In genomic region chr22:38843201-38843715, GRCh38 we compare ENCODE assay signal across 8 cellular contexts. TPM values are rescaled to one million over a fixed set of nuclear protein-coding genes. Genes with fewer than 3 reads are reported as not detected.
DNase-seq lines count a peak whose midpoint lies in the region; ATAC-seq and TF ChIP-seq lines count a peak whose summit lies in the region.

No MANE protein-coding gene starts in this region.

- TF ChIP-seq POLR2A in spleen (IDR thresholded peaks at IDR 0.05) = no peak

- H3K27me3 ChIP-seq in CD4-positive, alpha-beta memory T cell (ENCODE audit: insufficient read depth, low read length) = peaks cover 9% of the 10 kb centered on the region
- H3K27me3 ChIP-seq in iPS-20b (ENCODE audit: insufficient read depth, low read length) = peaks cover 71% of the 10 kb centered on the region
- peaks cover 0 to 63% (median 23%) of the 10 kb centered on the region in 7 donors for H3K27me3 ChIP-seq in spleen (replicated peaks in 1 of 7)

- peak; percentile 88 for ATAC-seq in T-helper 17 cell
- no peak for ATAC-seq in GM21717 (IDR thresholded peaks at IDR 0.05; ENCODE audit: unreplicated experiment)

- H3K4me1 ChIP-seq in CD4-positive, alpha-beta memory T cell (ENCODE audit: insufficient read depth, low read length) = peaks cover 20% of the 10 kb centered on the region
- H3K4me1 ChIP-seq in iPS-20b (ENCODE audit: insufficient read depth, low read length) (no peaks in the 10 kb centered on the region), spleen (peaks cover 8 to 33% (median 17%) of the 10 kb centered on the region in 6 donors)

- H3K4me3 Mint-ChIP-seq in CD4-positive, alpha-beta memory T cell = peak overlapping the region in 1 of 8 donors; percentile 32
- H3K4me3 Mint-ChIP-seq in T-helper 17 cell (peak overlapping the region; percentile 52), MCF 10A (ENCODE audit: unreplicated experiment) (peak overlapping the region; percentile 62)

- no TSS peak for BruUV-seq in MCF 10A (replicated peaks; lab: Mats Ljungman, UMichigan)

- TF ChIP-seq CTCF in MCF 10A (IDR thresholded peaks at IDR 0.05; ENCODE audit: unreplicated experiment) (no peak), spleen (IDR thresholded peaks at IDR 0.05 in 8 of 11, conservative IDR thresholded peaks at IDR 0.05 in 3 of 11) (peak in 7 of 11 experiments; percentile 21 to 59 (median 44))

- H3K9ac ChIP-seq in iPS-20b (ENCODE audit: low read depth, low read length) = peak overlapping the region; percentile 37; the same call in 1 of the 2 replicates

- H3K4me1 Mint-ChIP-seq in CD4-positive, alpha-beta memory T cell = peaks cover 7 to 31% (median 17%) of the 10 kb centered on the region in 4 donors
- H3K4me1 Mint-ChIP-seq in T-helper 17 cell (peaks cover 20% of the 10 kb centered on the region), MCF 10A (ENCODE audit: insufficient read depth, unreplicated experiment) (peaks cover 14% of the 10 kb centered on the region)

- H3K27ac Mint-ChIP-seq in CD4-positive, alpha-beta memory T cell = peak overlapping the region in 1 of 7 donors; percentile 69
- peak overlapping the region; percentile 56 for H3K27ac Mint-ChIP-seq in T-helper 17 cell
- no peak overlapping the region for H3K27ac Mint-ChIP-seq in MCF 10A (ENCODE audit: low read depth, unreplicated experiment)

- CTCF ChIA-PET in CD4-positive, alpha-beta memory T cell (lab: Charles Lee; ENCODE audit: partially characterized antibody) = interaction anchor here (0.8 to 4.1 kb wide), 11 partner anchors 11 to 162 kb away, joined by 3 to 25 read pairs (median 4); partner anchors contain the start of gene TOMM22
- CTCF ChIA-PET in MCF 10A (lab: Yijun Ruan, JAX) = interaction anchor here (0.6 kb wide), 1 partner anchor 10 kb away, joined by 3 read pairs; no protein-coding TSS in a partner anchor

- no peaks in the 10 kb centered on the region for H3K36me3 ChIP-seq in CD4-positive, alpha-beta memory T cell (ENCODE audit: insufficient read depth, low read length)
- H3K36me3 ChIP-seq in iPS-20b (ENCODE audit: insufficient read depth, low read depth, low read length) (no peaks in the 10 kb centered on the region), spleen (no peaks in the 10 kb centered on the region)

- H3K9me3 Mint-ChIP-seq in CD4-positive, alpha-beta memory T cell = no peaks in the 10 kb centered on the region
- no peaks in the 10 kb centered on the region for H3K9me3 Mint-ChIP-seq in MCF 10A (ENCODE audit: unreplicated experiment)

- intact Hi-C loops in CD4-positive, alpha-beta memory T cell (cut with micrococcal nuclease) = loop anchor here (1.0 to 5.0 kb wide), 3 partner anchors 49 to 111 kb away; partner anchors contain the start of genes DNAL4 and SUN2
- intact Hi-C loops in MCF 10A (cut with micrococcal nuclease) (loop anchor here (5.0 kb wide), 2 partner anchors 41 to 76 kb away; no protein-coding TSS in a partner anchor), spleen (cut with DNase I; ENCODE audit: low total_unique reads) (no loop called here)

- 0 to 2% (median 1%) methylated on average over 13 to 81 of the region's 81 CpGs for WGBS in spleen, 5 donors

- H3K27ac ChIP-seq in CD4-positive, alpha-beta memory T cell (ENCODE audit: low read depth, low read length) = no peak overlapping the region
- H3K27ac ChIP-seq in iPS-20b (ENCODE audit: low read length) = no peak overlapping the region
- H3K27ac ChIP-seq in spleen = peak overlapping the region in 5 of 8 donors; percentile 38 to 71 (median 61)

- H3K27me3 Mint-ChIP-seq in CD4-positive, alpha-beta memory T cell = peaks cover 0 to 12% of the 10 kb centered on the region in 2 donors
- H3K27me3 Mint-ChIP-seq in T-helper 17 cell = peaks cover 26% of the 10 kb centered on the region
- H3K27me3 Mint-ChIP-seq in MCF 10A (ENCODE audit: insufficient read depth, unreplicated experiment) = peaks cover 51% of the 10 kb centered on the region

- DNase-seq in CD4-positive, alpha-beta memory T cell = peak; percentile 56 to 66 (median 61)
- peak; percentile 33 for DNase-seq in HS-5 (ENCODE audit: low read depth)
- DNase-seq in T-helper 17 cell = peak in 2 of 3 donors; percentile 29 to 37
- no peak for DNase-seq in MCF 10A (ENCODE audit: unreplicated experiment)
- DNase-seq in spleen = peak; percentile 89
- DNase-seq in NK-92 treated with Interleukin-12 subunit alpha and Interleukin-12 subunit beta, amount 100 ng/mL, for 24 hours (lab: John Stamatoyannopoulos, UW) = no peak

- POLR2A ChIA-PET in CD4-positive, alpha-beta memory T cell (lab: Charles Lee; ENCODE audit: partially characterized antibody) = interaction anchor here (0.6 to 4.7 kb wide), 13 partner anchors 10 to 476 kb away, joined by 3 to 49 read pairs (median 4); partner anchors contain the start of genes CBX6, RPL3, SUN2 and TOMM22
- POLR2A ChIA-PET in MCF 10A (lab: Yijun Ruan, JAX) = interaction anchor here (1.2 to 1.3 kb wide), 2 partner anchors 8 to 12 kb away, joined by 3 read pairs; no protein-coding TSS in a partner anchor

- peaks cover 0 to 1% of the 10 kb centered on the region in 2 donors for H3K36me3 Mint-ChIP-seq in CD4-positive, alpha-beta memory T cell
- H3K36me3 Mint-ChIP-seq in T-helper 17 cell (ENCODE audit: low read depth) (peaks cover 6% of the 10 kb centered on the region), MCF 10A (ENCODE audit: insufficient read depth, unreplicated experiment) (peaks cover 4% of the 10 kb centered on the region)

- H3K4me3 ChIP-seq in CD4-positive, alpha-beta memory T cell (ENCODE audit: low read length in 2 of 2) = peak overlapping the region in 1 of 2 donors; percentile 50
- peak overlapping the region; percentile 61; the same call in 1 of the 2 replicates for H3K4me3 ChIP-seq in iPS-20b (ENCODE audit: low read length)
- peak overlapping the region; percentile 34 to 74 (median 44) for H3K4me3 ChIP-seq in spleen

- no peaks in the 10 kb centered on the region for H3K9me3 ChIP-seq in CD4-positive, alpha-beta memory T cell (ENCODE audit: control insufficient read depth in 1 of 2, low read length in 2 of 2)
- no peaks in the 10 kb centered on the region for H3K9me3 ChIP-seq in T-helper 17 cell (ENCODE audit: control insufficient read depth, low read length, poor library complexity, severe bottlenecking)
- no peaks in the 10 kb centered on the region for H3K9me3 ChIP-seq in iPS-20b (ENCODE audit: insufficient read depth, low read depth, low read length)
- H3K9me3 ChIP-seq in spleen = no peaks in the 10 kb centered on the region

RNA-seq across cellular contexts. Expression of gene NPTXR, which starts 0.6 kb away (rescaled TPM):
- 1 to 10 TPM; 8.6 to 9.0 TPM for total RNA-seq in CD4-positive, alpha-beta memory T cell
- polyA plus RNA-seq in CD4-positive, alpha-beta memory T cell = under 1 TPM; 0.31 to 0.61 TPM
- total RNA-seq in T-helper 17 cell = 1 to 10 TPM; 2.5 to 2.6 TPM
- 0.93 and 0.96 TPM in 2 replicates for total RNA-seq in MCF 10A (2022)
- total RNA-seq in spleen = 10 to 100 TPM in 1 of 7 donors, 1 to 10 TPM in 6; 3.8 to 11.5 (median 5.0) TPM
- 1 to 10 TPM in 1 of 3 donors, under 1 TPM in 2; 0.24 to 1.2 (median 0.53) TPM for polyA plus RNA-seq in spleen

RNA-seq across cellular contexts. Expression of gene CBX6, which starts 28.8 kb away (rescaled TPM):
- 10 to 100 TPM; 85.0 to 88.0 TPM for total RNA-seq in CD4-positive, alpha-beta memory T cell
- 10 to 100 TPM in 1 of 2 donors, 1 to 10 TPM in 1; 4.1 to 10.9 TPM for polyA plus RNA-seq in CD4-positive, alpha-beta memory T cell
- total RNA-seq in T-helper 17 cell = 10 to 100 TPM; 44.0 to 45.8 TPM
- 22.9 and 42.1 TPM in 2 replicates for total RNA-seq in MCF 10A (2022)
- 10 to 100 TPM; 35.8 to 72.2 (median 49.2) TPM for total RNA-seq in spleen
- polyA plus RNA-seq in spleen = 10 to 100 TPM; 10.2 to 26.3 (median 11.3) TPM

RNA-seq across cellular contexts. Expression of gene DNAL4, which starts 49.3 kb away (rescaled TPM):
- total RNA-seq in CD4-positive, alpha-beta memory T cell = 1 to 10 TPM; 8.6 to 9.6 TPM
- 10 to 100 TPM; 11.1 to 13.3 TPM for polyA plus RNA-seq in CD4-positive, alpha-beta memory T cell
- total RNA-seq in T-helper 17 cell (1 to 10 TPM; 5.1 to 7.2 TPM), MCF 10A (2022) (18.3 and 30.3 TPM in 2 replicates), spleen (10 to 100 TPM; 10.4 to 17.6 (median 13.9) TPM)
- polyA plus RNA-seq in spleen = 10 to 100 TPM in 2 of 3 donors, 1 to 10 TPM in 1; 8.6 to 16.2 (median 10.6) TPM

Comparison
In these comparisons a context has a peak if more than half of its experiments do, and no peak if none do; other contexts are left out.
1. DNase-seq: peak in CD4-positive, alpha-beta memory T cell (5 of 5), HS-5 (single experiment), T-helper 17 cell (2 of 3) and spleen (single experiment); none in MCF 10A (single experiment) and NK-92 treated with Interleukin-12 subunit alpha and Interleukin-12 subunit beta, amount 100 ng/mL, for 24 hours (single experiment).
2. H3K27ac ChIP-seq: peak in spleen (5 of 8); none in CD4-positive, alpha-beta memory T cell (single experiment) and iPS-20b (single experiment).